ENCODE assay signal across 9 cellular contexts in genomic region chr1:35539073-35539823, GRCh38. TPM values are rescaled to one million over a fixed set of nuclear protein-coding genes. Genes with fewer than 3 reads are reported as not detected.
DNase-seq lines count a peak whose midpoint lies in the region; ATAC-seq, FAIRE-seq and TF ChIP-seq lines count a peak whose summit lies in the region.
"Had no signal": no experiment of that assay in that cellular context is flagged by ENCODE, and none has a peak within 500 bp of the region (broad histone marks: within the 10 kb centered on the region; RNA-seq: fewer than 3 reads in every experiment).

No MANE protein-coding gene starts in this region.

- H3K27ac ChIP-seq in K562 (ENCODE audit: extremely low read depth, low read depth, low read length) = no peak overlapping the region

- TF ChIP-seq EP300 in K562 (IDR thresholded peaks at IDR 0.05; ENCODE audit: low read length) = no peak

- H3K27me3 ChIP-seq in K562 (ENCODE audit: control insufficient read depth in 2 of 2, insufficient read depth in 2 of 2, low read length in 2 of 2) = no peaks in the 10 kb centered on the region

- intact Hi-C loops in K562 (cut with micrococcal nuclease) = no loop called here

- peaks cover 35% of the 10 kb centered on the region; the same call in 2 of the 3 replicates for H3K36me3 ChIP-seq in K562 (ENCODE audit: control insufficient read depth, insufficient read depth, low read length)

- H3K4me1 ChIP-seq in K562 (replicated peaks in 1 of 2; ENCODE audit: control insufficient read depth in 2 of 2, insufficient read depth in 2 of 2, low read length in 2 of 2) = no peaks in the 10 kb centered on the region

- ATAC-seq in K562 (peak; percentile 45; the same call in 1 of the 3 replicates), GM18502 (IDR thresholded peaks at IDR 0.05; ENCODE audit: poor library complexity, unreplicated experiment) (no peak)
- peak; percentile 97 to 98 for ATAC-seq in naive thymus-derived CD8-positive, alpha-beta T cell

- BruUV-seq in K562 (replicated peaks; lab: Mats Ljungman, UMichigan) = no TSS peak

- no peak for TF ChIP-seq RAD21 in K562 (CRISPR knock-in tag; conservative IDR thresholded peaks at IDR 0.05 in 1 of 2, IDR thresholded peaks at IDR 0.05 in 1 of 2)

- no peaks in the 10 kb centered on the region for H3K27me3 Mint-ChIP-seq in naive thymus-derived CD8-positive, alpha-beta T cell

- H3K9me1 ChIP-seq in K562 (ENCODE audit: control insufficient read depth, insufficient read depth, low read length) = no peaks in the 10 kb centered on the region

- peak overlapping the region; percentile 54 to 85 (median 79) for H3K4me3 Mint-ChIP-seq in naive thymus-derived CD8-positive, alpha-beta T cell

- H3K4me2 ChIP-seq in K562 (ENCODE audit: insufficient read depth, low read length) = no peak overlapping the region

- FAIRE-seq in K562 (lab: Jason Lieb, UNC) = peak; percentile 15
- FAIRE-seq: TTC549 had no signal

- peak overlapping the region; percentile 84 to 98 (median 96) for H3K27ac Mint-ChIP-seq in naive thymus-derived CD8-positive, alpha-beta T cell

- no peak overlapping the region for H3K4me3 ChIP-seq in K562

- no peak for TF ChIP-seq CTCF in K562 (IDR thresholded peaks at IDR 0.05 in 2 of 3, conservative IDR thresholded peaks at IDR 0.05 in 1 of 3; ENCODE audit: insufficient read depth in 2 of 3, low read depth in 1 of 3, low read length in 3 of 3)

- H3K9ac ChIP-seq in K562 (ENCODE audit: insufficient read depth in 1 of 2, low read depth in 2 of 2, low read length in 2 of 2) = peak overlapping the region in 1 of 2 experiments; percentile 15; a peak in 1 of 4 replicates

- POLR2A ChIA-PET in K562 (lab: Yijun Ruan, JAX) = interaction anchor here (0.6 to 0.7 kb wide), 2 partner anchors 9 to 175 kb away, joined by 3 read pairs; no protein-coding TSS in a partner anchor
- POLR2A ChIA-PET in naive thymus-derived CD8-positive, alpha-beta T cell (lab: Charles Lee) = interaction anchor here (1.3 to 4.3 kb wide), 3 partner anchors 18 to 33 kb away, joined by 3 to 22 read pairs (median 11); partner anchors contain the start of genes KIAA0319L and NCDN

- in situ Hi-C loops in K562 (cut with MboI) = no loop called here

- 61% methylated on average over 6 of the region's 6 CpGs for WGBS in K562 (ENCODE audit: insufficient coverage, low coverage, missing lambda C conversion rate)

- H3K9me3 ChIP-seq in K562 (replicated peaks; ENCODE audit: control insufficient read depth, insufficient read depth, low read depth, low read length) = no peaks in the 10 kb centered on the region

- CTCF ChIA-PET in K562 (lab: Yijun Ruan, JAX; ENCODE audit: low intra/inter-chr PET ratio) = no interaction called here

- H2AFZ ChIP-seq in K562 (ENCODE audit: low read depth, low read length) = no peak overlapping the region

- H4K20me1 ChIP-seq in K562 (replicated peaks; ENCODE audit: control insufficient read depth, insufficient read depth, low read length) = no peaks in the 10 kb centered on the region

- DNase-seq in NK-92 treated with Interleukin-12 subunit alpha and Interleukin-12 subunit beta, amount 100 ng/mL, for 24 hours (lab: John Stamatoyannopoulos, UW) = peak; percentile 33
- no peak for DNase-seq in NK-92 (lab: John Stamatoyannopoulos, UW; ENCODE audit: unreplicated experiment)
- DNase-seq in MV-4-11 (lab: John Stamatoyannopoulos, UW) = peak; percentile 51
- DNase-seq in K562 (ENCODE audit: extremely low read depth in 1 of 4, low spot score in 3 of 4) = no peak
- DNase-seq in naive thymus-derived CD8-positive, alpha-beta T cell = peak in 8 of 10 donors; percentile 22 to 88 (median 70)
- no peak for DNase-seq in OCI-M1 (lab: John Stamatoyannopoulos, UW)
- DNase-seq in kidney tubule cell (ENCODE audit: low spot score) = no peak

- no peaks in the 10 kb centered on the region for H3K9me3 Mint-ChIP-seq in naive thymus-derived CD8-positive, alpha-beta T cell

- peaks cover 0 to 10% (median 2%) of the 10 kb centered on the region in 3 donors for H3K36me3 Mint-ChIP-seq in naive thymus-derived CD8-positive, alpha-beta T cell

- H3K79me2 ChIP-seq in K562 (ENCODE audit: control insufficient read depth, insufficient read depth, low read length) = peaks cover 16% of the 10 kb centered on the region; the same call in 1 of the 3 replicates

- H3K4me1 Mint-ChIP-seq in naive thymus-derived CD8-positive, alpha-beta T cell = peaks cover 48 to 89% (median 87%) of the 10 kb centered on the region in 4 donors

- no peak for TF ChIP-seq POLR2A in K562 (conservative IDR thresholded peaks at IDR 0.05)

TF ChIP-seq in K562, 482 proteins besides CTCF, POLR2A, EP300 and RAD21:
- TF ChIP-seq RBM34 (IDR thresholded peaks at IDR 0.05; ENCODE audit: borderline replicate concordance, insufficient read depth, low read length) (no peak), SPI1 (IDR thresholded peaks at IDR 0.05; ENCODE audit: borderline replicate concordance, low read depth, low read length) (0 out of 2 replicates have a peak, but pooled peaks have one; percentile 30), CREBBP (IDR thresholded peaks at IDR 0.05; ENCODE audit: low read depth, low read length) (no peak)

RNA-seq across cellular contexts. Expression of gene KIAA0319L, which starts 18.0 kb away (rescaled TPM):
- 218 and 257 TPM in 2 replicates for total RNA-seq in K562 (2011; cell fraction: chromatin; rRNA removed; ENCODE audit: low replicate concordance)
- total RNA-seq in K562 (2011; cell fraction: nucleolus; rRNA removed) = 151 and 178 TPM in 2 replicates
- 203 and 242 TPM in 2 replicates for total RNA-seq in K562 (2011; cell fraction: nucleoplasm; rRNA removed)
- total RNA-seq in K562 (2014; rRNA removed) (22.7 and 26.9 TPM in 2 replicates), K562 (2014; rRNA removed; fragmentation: Illumina TruSeq; extraction: Trizol) (29.3 and 30.2 TPM in 2 replicates), K562 (2015; rRNA removed; fragmentation: Illumina TruSeq; extraction: Trizol) (25.0 and 27.4 TPM in 2 replicates), K562 (2021) (32.7 and 33.2 TPM in 2 replicates)
- polyA plus RNA-seq in K562 (2011; rRNA removed) (51.7 and 66.5 TPM in 2 replicates), K562 (2014; fragmentation: Illumina TruSeq; extraction: Trizol) (32.2 and 40.1 TPM in 2 replicates), K562 (2014; fragmentation: Nextera tagmentation; extraction: Ambion mirVana) (1 to 10 TPM; 2.4 to 5.9 TPM), K562 (2014; rRNA removed) (23.4 and 28.5 TPM in 2 replicates)
- 29.9 and 48.2 TPM in 2 replicates for polyA plus RNA-seq in K562 (2011; cell fraction: cytosol; rRNA removed)
- polyA plus RNA-seq in K562 (2011; cell fraction: nucleus; rRNA removed) = 76.5 and 77.3 TPM in 2 replicates
- 29.4 and 50.6 TPM in 2 replicates for polyA plus RNA-seq in K562 (2012)
- 84.3 and 87.6 TPM in 2 replicates for polyA minus RNA-seq in K562 (2011; rRNA and poly(A)+ RNA removed)
- 28.8 and 38.0 TPM in 2 replicates for polyA minus RNA-seq in K562 (2011; cell fraction: cytosol; rRNA and poly(A)+ RNA removed)
- 47.7 and 95.0 TPM in 2 replicates for polyA minus RNA-seq in K562 (2011; cell fraction: nucleus; rRNA and poly(A)+ RNA removed)
- 10 to 100 TPM; 70.9 to 71.1 TPM for total RNA-seq in naive thymus-derived CD8-positive, alpha-beta T cell
- polyA plus RNA-seq in naive thymus-derived CD8-positive, alpha-beta T cell = 10 to 100 TPM; 16.0 to 25.2 (median 21.9) TPM

RNA-seq across cellular contexts. Expression of gene NCDN, which starts 18.4 kb away (rescaled TPM):
- 18.2 and 51.7 TPM in 2 replicates for total RNA-seq in K562 (2011; cell fraction: chromatin; rRNA removed; ENCODE audit: low replicate concordance)
- total RNA-seq in K562 (2011; cell fraction: nucleolus; rRNA removed) = 35.4 and 36.2 TPM in 2 replicates
- 27.1 and 28.9 TPM in 2 replicates for total RNA-seq in K562 (2011; cell fraction: nucleoplasm; rRNA removed)
- total RNA-seq in K562 (2014; rRNA removed) (16.4 and 20.4 TPM in 2 replicates), K562 (2014; rRNA removed; fragmentation: Illumina TruSeq; extraction: Trizol) (4.5 and 5.4 TPM in 2 replicates), K562 (2015; rRNA removed; fragmentation: Illumina TruSeq; extraction: Trizol) (10.7 and 13.3 TPM in 2 replicates), K562 (2021) (33.5 and 35.1 TPM in 2 replicates)
- polyA plus RNA-seq in K562 (2011; rRNA removed) (8.1 and 14.6 TPM in 2 replicates), K562 (2014; fragmentation: Illumina TruSeq; extraction: Trizol) (16.0 and 26.9 TPM in 2 replicates), K562 (2014; fragmentation: Nextera tagmentation; extraction: Ambion mirVana) (1 to 10 TPM; 1.9 to 2.6 TPM), K562 (2014; rRNA removed) (20.0 and 24.8 TPM in 2 replicates)
- 11.3 and 22.9 TPM in 2 replicates for polyA plus RNA-seq in K562 (2011; cell fraction: cytosol; rRNA removed)
- polyA plus RNA-seq in K562 (2011; cell fraction: nucleus; rRNA removed) = 32.8 and 67.9 TPM in 2 replicates
- 23.9 and 26.1 TPM in 2 replicates for polyA plus RNA-seq in K562 (2012)
- 4.9 and 5.2 TPM in 2 replicates for polyA minus RNA-seq in K562 (2011; rRNA and poly(A)+ RNA removed)
- 13.6 and 15.4 TPM in 2 replicates for polyA minus RNA-seq in K562 (2011; cell fraction: cytosol; rRNA and poly(A)+ RNA removed)
- 16.6 and 17.4 TPM in 2 replicates for polyA minus RNA-seq in K562 (2011; cell fraction: nucleus; rRNA and poly(A)+ RNA removed)
- total RNA-seq in naive thymus-derived CD8-positive, alpha-beta T cell = 10 to 100 TPM; 25.0 to 25.6 TPM
- polyA plus RNA-seq in naive thymus-derived CD8-positive, alpha-beta T cell = 10 to 100 TPM; 11.7 to 18.1 (median 16.6) TPM

RNA-seq across cellular contexts. Expression of gene TFAP2E, which starts 33.9 kb away (rescaled TPM):
- 0.30 and 0.44 TPM in 2 replicates for total RNA-seq in K562 (2011; cell fraction: chromatin; rRNA removed; ENCODE audit: low replicate concordance)
- total RNA-seq in K562 (2011; cell fraction: nucleolus; rRNA removed) = 0.39 TPM in 1 of 2 replicates, not detected in the other
- 0.81 TPM in 1 of 2 replicates, not detected in the other for total RNA-seq in K562 (2011; cell fraction: nucleoplasm; rRNA removed)
- total RNA-seq in K562 (2014; rRNA removed) (not detected in 2 replicates), K562 (2014; rRNA removed; fragmentation: Illumina TruSeq; extraction: Trizol) (not detected in 2 replicates), K562 (2015; rRNA removed; fragmentation: Illumina TruSeq; extraction: Trizol) (0.11 TPM in 1 of 2 replicates, not detected in the other), K562 (2021) (not detected in 2 replicates)
- polyA plus RNA-seq in K562 (2011; rRNA removed) (0.07 and 0.11 TPM in 2 replicates), K562 (2014; fragmentation: Illumina TruSeq; extraction: Trizol) (not detected in 2 replicates), K562 (2014; fragmentation: Nextera tagmentation; extraction: Ambion mirVana) (under 1 TPM; 0.03 to 0.06 TPM), K562 (2014; rRNA removed) (0.04 and 0.07 TPM in 2 replicates)
- polyA plus RNA-seq in K562 (2011; cell fraction: cytosol; rRNA removed) = not detected in 2 replicates
- 0.31 and 0.38 TPM in 2 replicates for polyA plus RNA-seq in K562 (2011; cell fraction: nucleus; rRNA removed)
- 0.20 and 0.58 TPM in 2 replicates for polyA plus RNA-seq in K562 (2012)
- polyA minus RNA-seq in K562 (2011; rRNA and poly(A)+ RNA removed) = 0.14 TPM in 1 of 2 replicates, not detected in the other
- polyA minus RNA-seq in K562 (2011; cell fraction: cytosol; rRNA and poly(A)+ RNA removed) = not detected in 2 replicates
- polyA minus RNA-seq in K562 (2011; cell fraction: nucleus; rRNA and poly(A)+ RNA removed) = not detected in 2 replicates
- 1 to 10 TPM; 2.6 to 3.2 TPM for total RNA-seq in naive thymus-derived CD8-positive, alpha-beta T cell
- polyA plus RNA-seq in naive thymus-derived CD8-positive, alpha-beta T cell = under 1 TPM; 0.20 to 0.59 (median 0.40) TPM

Comparison
In these comparisons a context has a peak if more than half of its experiments do, and no peak if none do; other contexts are left out.
1. DNase-seq: peak in NK-92 treated with Interleukin-12 subunit alpha and Interleukin-12 subunit beta, amount 100 ng/mL, for 24 hours (single experiment), MV-4-11 (single experiment) and naive thymus-derived CD8-positive, alpha-beta T cell (8 of 10); none in NK-92 (single experiment), K562 (0 of 4), OCI-M1 (single experiment) and kidney tubule cell (single experiment).